22 cellular contexts compared by ENCODE assay signal in the genomic region with DNA sequence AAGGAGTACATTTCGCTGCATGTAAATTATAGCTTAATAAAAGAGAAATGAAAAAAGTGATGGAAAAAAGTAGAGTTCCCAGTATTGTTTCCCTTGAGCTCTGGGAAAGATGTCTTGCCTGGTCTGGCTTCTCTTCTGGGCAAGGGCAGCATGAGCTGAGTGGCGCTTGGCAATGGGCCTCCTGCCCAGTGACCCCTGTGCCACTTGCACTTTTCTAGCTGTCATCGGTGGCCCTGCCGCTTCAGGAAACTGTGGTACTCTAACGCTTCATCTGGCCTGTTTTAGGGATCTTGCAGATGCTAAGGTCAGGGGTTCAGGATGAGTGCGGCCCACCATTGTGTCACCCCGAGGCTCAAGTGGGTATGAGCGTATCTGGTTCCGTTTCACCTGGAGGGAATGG.
"Had no signal": no experiment of that assay in that cellular context is flagged by ENCODE, and none has a peak within 500 bp of the region (broad histone marks: within the 10 kb centered on the region; RNA-seq: fewer than 3 reads in every experiment).

No MANE protein-coding gene starts in this region.

- H3K9me3 ChIP-seq: esophagus squamous epithelium, left lung, lower lobe of right lung, ovary, psoas muscle, stomach, tibial artery had no signal

- DNase-seq: cortex of kidney; effector memory CD8-positive, alpha-beta T cell; erythroblast; esophagus squamous epithelium; foreskin melanocyte; glutamatergic neuron; left lung; lower lobe of right lung; naive thymus-derived CD8-positive, alpha-beta T cell; nephron progenitor cell; occipital lobe; ovary; psoas muscle; stimulated activated CD4-positive, alpha-beta T cell treated with anti-CD3 and anti-CD28 coated beads, Interleukin-12 subunit alpha, Interleukin-12 subunit beta, amount 100 ng/mL, for 4 hours; stimulated activated CD4-positive, alpha-beta T cell treated with anti-CD3 and anti-CD28 coated beads, Interleukin-1b, Interleukin-23, amount 100 ng/mL, for 48 hours; stimulated activated CD4-positive, alpha-beta T cell treated with anti-CD3 and anti-CD28 coated beads, Interleukin-4, amount 100 ng/mL, for 1 hour; stimulated activated CD8-positive, alpha-beta memory T cell treated with anti-CD3 and anti-CD28 coated beads, Interleukin-4, amount 100 ng/mL, for 48 hours; stimulated activated naive CD4-positive, alpha-beta T cell treated with Interleukin-2 at 50 U/mL for 16 hours; stomach; tibial artery had no signal

- ATAC-seq: effector memory CD8-positive, alpha-beta T cell; left lung; lower lobe of right lung; naive thymus-derived CD8-positive, alpha-beta T cell; psoas muscle; sciatic nerve had no signal

- H3K4me1 ChIP-seq: esophagus squamous epithelium, left lung, lower lobe of right lung, psoas muscle had no signal

- H3K36me3 ChIP-seq: esophagus squamous epithelium, left lung, lower lobe of right lung, ovary, stomach, tibial artery had no signal

- H3K4me3 ChIP-seq: esophagus squamous epithelium, left lung, lower lobe of right lung, ovary, psoas muscle, smooth muscle cell, stomach, tibial artery had no signal

- H3K27me3 ChIP-seq: ovary, stomach, tibial artery had no signal

- H3K27ac ChIP-seq: esophagus squamous epithelium, left lung, lower lobe of right lung, ovary, psoas muscle, stomach had no signal
